10 cellular contexts compared by ENCODE assay signal in genomic region chr3:13077431-13078157, GRCh38. TPM values are rescaled to one million over a fixed set of nuclear protein-coding genes. Genes with fewer than 3 reads are reported as not detected.
DNase-seq lines count a peak whose midpoint lies in the region; ATAC-seq lines count a peak whose summit lies in the region.
"Had no signal": no experiment of that assay in that cellular context is flagged by ENCODE, and none has a peak within 500 bp of the region (broad histone marks: within the 10 kb centered on the region; RNA-seq: fewer than 3 reads in every experiment).

No MANE protein-coding gene starts in this region.

- no peak for ATAC-seq in GM19324 (IDR thresholded peaks at IDR 0.05; ENCODE audit: low FRiP score, unreplicated experiment)

- peaks cover 12% of the 10 kb centered on the region for H3K4me1 Mint-ChIP-seq in activated T-helper 2 cell treated with anti-CD3 and anti-CD28 coated beads, Interferon-gamma antibody, Interleukin-2, Interleukin-4, amounts not matched to agents 10 μg/mL and 5 μg/mL and 100 μg/mL, durations not matched to agents 14 hours and 24 hours and 36 hours (ENCODE audit: low read depth)

- H3K4me3 Mint-ChIP-seq in activated T-helper 2 cell treated with anti-CD3 and anti-CD28 coated beads, Interferon-gamma antibody, Interleukin-2, Interleukin-4, amounts not matched to agents 10 μg/mL and 5 μg/mL and 100 μg/mL, durations not matched to agents 14 hours and 24 hours and 36 hours (ENCODE audit: low read depth) = no peak overlapping the region

- intact Hi-C loops in posterior cingulate gyrus (cut with DNase I) = no loop called here
- intact Hi-C loops in activated T-helper 2 cell treated with anti-CD3 and anti-CD28 coated beads, Interferon-gamma antibody, Interleukin-2, Interleukin-4, amounts not matched to agents 10 μg/mL and 5 μg/mL and 100 μg/mL, durations not matched to agents 14 hours and 24 hours and 36 hours (cut with micrococcal nuclease) = no loop called here

- no peak overlapping the region for H3K27ac Mint-ChIP-seq in activated T-helper 2 cell treated with anti-CD3 and anti-CD28 coated beads, Interferon-gamma antibody, Interleukin-2, Interleukin-4, amounts not matched to agents 10 μg/mL and 5 μg/mL and 100 μg/mL, durations not matched to agents 14 hours and 24 hours and 36 hours

- no peaks in the 10 kb centered on the region for H3K36me3 Mint-ChIP-seq in activated T-helper 2 cell treated with anti-CD3 and anti-CD28 coated beads, Interferon-gamma antibody, Interleukin-2, Interleukin-4, amounts not matched to agents 10 μg/mL and 5 μg/mL and 100 μg/mL, durations not matched to agents 14 hours and 24 hours and 36 hours (ENCODE audit: low read depth)

- DNase-seq in Daoy (ENCODE audit: low read depth) = peak; percentile 17
- peak; percentile 14 for DNase-seq in NCI-H2171 (lab: John Stamatoyannopoulos, UW)
- peak; percentile 89 to 92 for DNase-seq in cerebellar nuclear complex (lab: John Stamatoyannopoulos, UW)
- peak; percentile 72 to 97 (median 82) for DNase-seq in posterior cingulate gyrus
- DNase-seq in SIG-M5 treated with dmso at 0.1 percent for 504 hours (lab: John Stamatoyannopoulos, UW; ENCODE audit: unreplicated experiment) = no peak
- DNase-seq in activated T-cell treated with anti-CD3 and anti-CD28 coated beads for 4 hours = no peak
- no peak for DNase-seq in activated T-helper 2 cell treated with anti-CD3 and anti-CD28 coated beads, Interferon-gamma antibody, Interleukin-2, Interleukin-4, amounts not matched to agents 10 μg/mL and 5 μg/mL and 100 μg/mL, durations not matched to agents 14 hours and 24 hours and 36 hours (ENCODE audit: low spot score)
- DNase-seq: activated CD4-positive, alpha-beta T cell treated with anti-CD3 and anti-CD28 coated beads, Interleukin-2, amount 50 U/mL, for 4 hours; spleen had no signal

- no peaks in the 10 kb centered on the region for H3K9me3 Mint-ChIP-seq in activated T-helper 2 cell treated with anti-CD3 and anti-CD28 coated beads, Interferon-gamma antibody, Interleukin-2, Interleukin-4, amounts not matched to agents 10 μg/mL and 5 μg/mL and 100 μg/mL, durations not matched to agents 14 hours and 24 hours and 36 hours

- peaks cover 36% of the 10 kb centered on the region for H3K27me3 Mint-ChIP-seq in activated T-helper 2 cell treated with anti-CD3 and anti-CD28 coated beads, Interferon-gamma antibody, Interleukin-2, Interleukin-4, amounts not matched to agents 10 μg/mL and 5 μg/mL and 100 μg/mL, durations not matched to agents 14 hours and 24 hours and 36 hours (ENCODE audit: low read depth)

RNA-seq across cellular contexts. Expression of gene IQSEC1, which starts 4.4 kb away (rescaled TPM):
- 4.9 and 5.0 TPM in 2 replicates for total RNA-seq in Daoy (2014; rRNA removed; shearing (Covaris generic))
- 28.1 and 31.2 TPM in 2 replicates for total RNA-seq in activated T-helper 2 cell treated with anti-CD3 and anti-CD28 coated beads, Interferon-gamma antibody, Interleukin-2, Interleukin-4, amounts not matched to agents 10 μg/mL and 5 μg/mL and 100 μg/mL, durations not matched to agents 14 hours and 24 hours and 36 hours

Comparison
In these comparisons a context has a peak if more than half of its experiments do, and no peak if none do; other contexts are left out.
1. DNase-seq: peak in Daoy (single experiment), NCI-H2171 (single experiment), cerebellar nuclear complex (2 of 2) and posterior cingulate gyrus (10 of 10); none in SIG-M5 treated with dmso at 0.1 percent for 504 hours (single experiment), activated T-cell treated with anti-CD3 and anti-CD28 coated beads for 4 hours (single experiment) and activated T-helper 2 cell treated with anti-CD3 and anti-CD28 coated beads, Interferon-gamma antibody, Interleukin-2, Interleukin-4, amounts not matched to agents 10 μg/mL and 5 μg/mL and 100 μg/mL, durations not matched to agents 14 hours and 24 hours and 36 hours (single experiment).